19 cellular contexts compared by ENCODE assay signal in the genomic region with DNA sequence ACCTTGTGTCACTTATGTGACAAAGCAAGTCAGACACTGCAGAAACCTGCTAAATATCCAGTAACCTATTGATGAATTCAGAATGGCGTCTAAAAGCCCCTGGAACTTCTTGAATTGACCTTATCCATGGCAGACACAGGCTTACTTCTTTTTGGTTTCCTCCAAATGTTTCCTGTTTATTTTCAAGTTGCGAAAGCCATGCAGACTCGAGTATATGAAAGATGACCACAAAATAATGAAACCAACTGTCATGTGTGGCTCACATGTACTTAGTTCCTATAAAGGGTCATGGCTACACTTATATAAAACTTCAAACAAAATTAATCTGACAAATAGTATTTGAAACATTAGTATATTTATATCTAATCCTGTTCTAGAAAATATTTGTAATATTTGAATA.
DNase-seq lines count a peak whose midpoint lies in the region; ATAC-seq, FAIRE-seq and TF ChIP-seq lines count a peak whose summit lies in the region.
"Had no signal": no experiment of that assay in that cellular context is flagged by ENCODE, and none has a peak within 500 bp of the region (broad histone marks: within the 10 kb centered on the region; RNA-seq: fewer than 3 reads in every experiment).

No MANE protein-coding gene starts in this region.

- H3K4me3 ChIP-seq in NB4 (ENCODE audit: low read depth, low read length), result no peak overlapping the region
- H3K4me3 ChIP-seq in vagina, result no peak overlapping the region
- H3K4me3 ChIP-seq: breast epithelium, gastroesophageal sphincter, K562, stomach had no signal

- TF ChIP-seq CTCF in NB4 (IDR thresholded peaks at IDR 0.05; ENCODE audit: low read depth, low read length) (no peak), vagina (IDR thresholded peaks at IDR 0.05) (no peak)

- peak; percentile 45 for FAIRE-seq in colon (lab: Jason Lieb, UNC)
- FAIRE-seq: K562 had no signal

- no peak overlapping the region for H3K27ac ChIP-seq in vagina
- H3K27ac ChIP-seq: breast epithelium, gastroesophageal sphincter had no signal

- intact Hi-C loops in vagina (cut with DNase I), result no loop called here

- no peak for ATAC-seq in GM18520 (IDR thresholded peaks at IDR 0.05; ENCODE audit: unreplicated experiment)
- ATAC-seq: activated CD8-positive, alpha-beta T cell treated with anti-CD3 and anti-CD28 coated beads, Interleukin-2, amount 10 ng/mL, durations not matched to agents 7 days and 5 days; gastroesophageal sphincter; HCT116; K562; left colon had no signal

- H3K9me3 ChIP-seq in vagina, result no peaks in the 10 kb centered on the region
- H3K9me3 ChIP-seq: breast epithelium, Caco-2, gastroesophageal sphincter, stomach had no signal

- no peaks in the 10 kb centered on the region for H3K4me1 ChIP-seq in vagina
- H3K4me1 ChIP-seq: breast epithelium, Caco-2, gastroesophageal sphincter had no signal

- no peaks in the 10 kb centered on the region for H3K36me3 ChIP-seq in vagina
- H3K36me3 ChIP-seq: breast epithelium, gastroesophageal sphincter, stomach had no signal

- TF ChIP-seq POLR2A in NB4 (IDR thresholded peaks at IDR 0.05; ENCODE audit: extremely low read depth, insufficient read length), result no peak
- no peak for TF ChIP-seq POLR2A in vagina (IDR thresholded peaks at IDR 0.05)

- H3K27me3 ChIP-seq in vagina, result no peaks in the 10 kb centered on the region
- H3K27me3 ChIP-seq: breast epithelium, gastroesophageal sphincter, stomach had no signal

- DNase-seq in GF-D8 (lab: John Stamatoyannopoulos, UW), result peak; percentile 98
- DNase-seq in NB4 (ENCODE audit: low read depth), result peak; percentile 92
- peak; percentile 14 for DNase-seq in pons (ENCODE audit: low spot score)
- no peak for DNase-seq in vagina (ENCODE audit: extremely low spot score in 2 of 2)
- DNase-seq in stimulated activated CD4-positive, alpha-beta T cell treated with anti-CD3 and anti-CD28 coated beads, Interleukin-1b, Interleukin-23, amount 100 ng/mL, for 48 hours, result no peak
- DNase-seq: activated CD8-positive, alpha-beta T cell treated with anti-CD3 and anti-CD28 coated beads, Interleukin-2, amount 10 ng/mL, durations not matched to agents 7 days and 5 days; Caco-2; left colon; NCI-H1417 treated with DMSO at 0.1 percent for 48 hours; NCI-H2171; NCI-H748 treated with DMSO at 0.1 percent for 48 hours; occipital lobe; stomach had no signal

Comparison
In these comparisons a context has a peak if more than half of its experiments do, and no peak if none do; other contexts are left out.
1. DNase-seq: peak in GF-D8 (single experiment), NB4 (single experiment) and pons (single experiment); none in vagina (0 of 2) and stimulated activated CD4-positive, alpha-beta T cell treated with anti-CD3 and anti-CD28 coated beads, Interleukin-1b, Interleukin-23, amount 100 ng/mL, for 48 hours (single experiment).